9 cellular contexts compared by ENCODE assay signal in the genomic region with DNA sequence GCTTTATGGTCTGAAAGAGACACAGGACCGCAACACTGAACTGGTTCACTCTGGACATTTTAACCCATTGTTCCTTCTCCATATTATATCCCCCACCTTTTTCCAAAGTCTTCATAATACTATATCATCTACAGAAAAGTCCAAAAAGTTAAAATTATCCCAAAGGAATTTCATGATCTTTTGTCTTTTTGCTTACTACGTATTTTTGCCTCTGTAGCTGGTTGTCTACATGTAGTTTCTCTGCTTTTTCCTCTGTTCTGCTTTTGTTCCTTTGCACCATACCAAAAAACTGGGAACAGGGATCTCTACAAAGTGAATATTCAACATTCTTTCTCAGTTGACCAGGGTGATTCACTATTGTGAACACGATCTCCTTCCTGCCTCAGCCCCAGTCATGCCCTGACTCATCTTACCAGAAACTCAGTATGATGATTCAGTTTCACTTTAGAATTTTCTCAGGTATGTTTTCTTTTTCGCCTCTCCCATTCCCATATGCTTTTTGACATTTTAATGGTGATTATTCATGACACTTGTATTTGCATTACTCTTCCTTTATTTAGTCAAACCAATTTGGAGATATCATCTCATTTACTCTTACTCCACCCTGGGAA. TPM values are rescaled to one million over a fixed set of nuclear protein-coding genes. Genes with fewer than 3 reads are reported as not detected.
DNase-seq lines count a peak whose midpoint lies in the region; ATAC-seq and TF ChIP-seq lines count a peak whose summit lies in the region.
"Had no signal": no experiment of that assay in that cellular context is flagged by ENCODE, and none has a peak within 500 bp of the region (broad histone marks: within the 10 kb centered on the region; RNA-seq: fewer than 3 reads in every experiment).

No MANE protein-coding gene starts in this region.

- DNase-seq in NK-92 treated with Interleukin-12 subunit alpha and Interleukin-12 subunit beta, amount 100 ng/mL, for 24 hours (lab: John Stamatoyannopoulos, UW): peak; percentile 55
- DNase-seq in NK-92 (lab: John Stamatoyannopoulos, UW; ENCODE audit: unreplicated experiment) (no peak), activated B cell treated with CpG ODN at 0.5 μM for 24 hours (no peak), fibroblast of lung (ENCODE audit: low read depth in 2 of 2) (peak; percentile 74 to 93), NOMO-1 treated with dmso at 0.1 percent for 144 hours (lab: John Stamatoyannopoulos, UW; ENCODE audit: unreplicated experiment) (no peak), WERI-Rb-1 (no peak), T1000 (lab: John Stamatoyannopoulos, UW) (no peak)
- peak; percentile 43 for DNase-seq in stimulated activated CD8-positive, alpha-beta memory T cell treated with anti-CD3 and anti-CD28 coated beads, Interleukin-4, amount 100 ng/mL, for 48 hours
- DNase-seq: AML-193 had no signal

- H2AFZ ChIP-seq in fibroblast of lung (ENCODE audit: low read length): no peak overlapping the region

- intact Hi-C loops in activated B cell treated with CpG ODN at 0.5 μM for 24 hours (cut with micrococcal nuclease): no loop called here

- H3K4me1 Mint-ChIP-seq in activated B cell treated with CpG ODN at 0.5 μM for 24 hours: peaks cover 4% of the 10 kb centered on the region

- no peak for TF ChIP-seq CTCF in activated B cell treated with CpG ODN at 0.5 μM for 24 hours (IDR thresholded peaks at IDR 0.05)
- TF ChIP-seq CTCF in fibroblast of lung (conservative IDR thresholded peaks at IDR 0.05 in 1 of 2, IDR thresholded peaks at IDR 0.05 in 1 of 2; ENCODE audit: low read depth in 1 of 2, low read length in 2 of 2): no peak
- no peak for TF ChIP-seq CTCF in WERI-Rb-1 (IDR thresholded peaks at IDR 0.05; ENCODE audit: low read depth, low read length)

- H3K36me3 ChIP-seq in fibroblast of lung (ENCODE audit: control insufficient read depth, insufficient read depth, low read length) (peaks cover 2% of the 10 kb centered on the region), WERI-Rb-1 (peaks cover 35% of the 10 kb centered on the region)

- POLR2A ChIA-PET in activated B cell treated with CpG ODN at 0.5 μM for 24 hours (lab: Charles Lee): no interaction called here

- H3K4me2 ChIP-seq in fibroblast of lung (ENCODE audit: extremely low read depth, insufficient read depth, low read length): peak overlapping the region; percentile 81

- H3K27ac ChIP-seq in fibroblast of lung (ENCODE audit: insufficient read depth, low read length) (peak overlapping the region; percentile 84), WERI-Rb-1 (no peak overlapping the region)

- no peak overlapping the region for H3K4me3 Mint-ChIP-seq in activated B cell treated with CpG ODN at 0.5 μM for 24 hours

- peaks cover 80% of the 10 kb centered on the region for H3K36me3 Mint-ChIP-seq in activated B cell treated with CpG ODN at 0.5 μM for 24 hours (ENCODE audit: low read depth)

- no peaks in the 10 kb centered on the region for H4K20me1 ChIP-seq in fibroblast of lung (ENCODE audit: control insufficient read depth, extremely low read depth, insufficient read depth, low read length)

- H3K79me2 ChIP-seq in fibroblast of lung (ENCODE audit: control insufficient read depth, insufficient read depth, low read length): no peaks in the 10 kb centered on the region

- no peak for ATAC-seq in activated B cell treated with CpG ODN at 0.5 μM for 24 hours (ENCODE audit: low read depth)

- H3K4me1 ChIP-seq in fibroblast of lung (ENCODE audit: control insufficient read depth, extremely low read depth, insufficient read depth, low read length): peaks cover 6% of the 10 kb centered on the region

- no peak overlapping the region for H3K9ac ChIP-seq in fibroblast of lung (ENCODE audit: insufficient read depth, low read length)

- H3K27me3 Mint-ChIP-seq in activated B cell treated with CpG ODN at 0.5 μM for 24 hours: no peaks in the 10 kb centered on the region

- H3K27me3 ChIP-seq in fibroblast of lung (ENCODE audit: control insufficient read depth, insufficient read depth, low read length) (no peaks in the 10 kb centered on the region), WERI-Rb-1 (ENCODE audit: insufficient read depth, low read depth, severe bottlenecking) (no peaks in the 10 kb centered on the region)

- CTCF ChIA-PET in activated B cell treated with CpG ODN at 0.5 μM for 24 hours (lab: Charles Lee): interaction anchor here (0.9 to 5.1 kb wide), 5 partner anchors 103 to 349 kb away, joined by 3 to 78 read pairs (median 3); partner anchors contain the start of genes LPCAT4, NOP10 and NUTM1

- H3K9me3 ChIP-seq in fibroblast of lung (ENCODE audit: control insufficient read depth, insufficient read depth, low read depth, low read length) (no peaks in the 10 kb centered on the region), WERI-Rb-1 (ENCODE audit: severe bottlenecking) (no peaks in the 10 kb centered on the region)

- H3K9me3 Mint-ChIP-seq in activated B cell treated with CpG ODN at 0.5 μM for 24 hours: no peaks in the 10 kb centered on the region

- H3K27ac Mint-ChIP-seq in activated B cell treated with CpG ODN at 0.5 μM for 24 hours: peak overlapping the region; percentile 6

- H3K4me3 ChIP-seq in fibroblast of lung (replicated peaks in 1 of 4; ENCODE audit: control extremely low read depth in 1 of 4, insufficient read depth in 1 of 4, low read depth in 3 of 4, low read length in 4 of 4) (peak overlapping the region in 2 of 4 experiments; percentile 29 to 35), WERI-Rb-1 (ENCODE audit: low read depth, low read length) (no peak overlapping the region)

RNA-seq across cellular contexts. Expression of gene EMC4, which starts 14.4 kb away (rescaled TPM):
- total RNA-seq in activated B cell treated with CpG ODN at 0.5 μM for 24 hours (63.5 and 71.9 TPM in 2 replicates), fibroblast of lung (170 and 205 TPM in 2 replicates)
- polyA plus RNA-seq in fibroblast of lung: 137 and 146 TPM in 2 replicates
- 135 and 142 TPM in 2 replicates for polyA plus RNA-seq in fibroblast of lung (2012)
- 49.8 and 55.6 TPM in 2 replicates for polyA minus RNA-seq in fibroblast of lung (ENCODE audit: low replicate concordance)

RNA-seq across cellular contexts. Expression of gene KATNBL1, which starts 29.4 kb away (rescaled TPM):
- total RNA-seq in activated B cell treated with CpG ODN at 0.5 μM for 24 hours: 46.2 and 53.3 TPM in 2 replicates
- total RNA-seq in fibroblast of lung: 35.0 and 39.8 TPM in 2 replicates
- polyA plus RNA-seq in fibroblast of lung: 25.8 and 26.4 TPM in 2 replicates
- 16.9 and 18.3 TPM in 2 replicates for polyA plus RNA-seq in fibroblast of lung (2012)
- polyA minus RNA-seq in fibroblast of lung (ENCODE audit: low replicate concordance): 0.75 and 1.1 TPM in 2 replicates

Comparison
In these comparisons a context has a peak if more than half of its experiments do, and no peak if none do; other contexts are left out.
1. DNase-seq: peak in NK-92 treated with Interleukin-12 subunit alpha and Interleukin-12 subunit beta, amount 100 ng/mL, for 24 hours (single experiment), fibroblast of lung (2 of 2) and stimulated activated CD8-positive, alpha-beta memory T cell treated with anti-CD3 and anti-CD28 coated beads, Interleukin-4, amount 100 ng/mL, for 48 hours (single experiment); none in NK-92 (single experiment), activated B cell treated with CpG ODN at 0.5 μM for 24 hours (single experiment), NOMO-1 treated with dmso at 0.1 percent for 144 hours (single experiment), WERI-Rb-1 (single experiment) and T1000 (single experiment).